ENCODE assay signal across 9 cellular contexts in the genomic region with DNA sequence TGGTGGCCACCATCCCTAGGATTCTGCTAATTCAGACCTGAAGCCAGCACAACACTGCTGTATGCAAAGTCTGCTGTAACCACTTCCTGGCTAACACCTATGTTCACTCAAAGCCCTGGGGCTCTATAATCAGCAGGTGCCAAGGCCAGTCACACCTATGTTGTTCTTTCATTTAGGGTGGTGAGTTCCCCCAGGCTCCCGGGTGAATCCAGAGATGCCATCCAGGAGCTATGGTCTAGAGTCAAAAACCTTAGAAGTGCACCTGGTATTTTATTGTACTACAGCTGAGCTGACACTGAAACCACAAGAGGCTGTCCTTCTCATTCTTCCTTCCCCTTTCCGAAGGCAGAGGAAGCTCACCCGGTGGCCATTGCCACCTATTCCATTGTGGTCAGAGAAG. TPM values are rescaled to one million over a fixed set of nuclear protein-coding genes. Genes with fewer than 3 reads are reported as not detected.
DNase-seq lines count a peak whose midpoint lies in the region; ATAC-seq and TF ChIP-seq lines count a peak whose summit lies in the region.
"Had no signal": no experiment of that assay in that cellular context is flagged by ENCODE, and none has a peak within 500 bp of the region (broad histone marks: within the 10 kb centered on the region; RNA-seq: fewer than 3 reads in every experiment).

No MANE protein-coding gene starts in this region.

- peak; percentile 98 for ATAC-seq in GM19035 (IDR thresholded peaks at IDR 0.05; ENCODE audit: unreplicated experiment)
- ATAC-seq in HG03097 (IDR thresholded peaks at IDR 0.05; ENCODE audit: low FRiP score, unreplicated experiment) = peak; percentile 98
- ATAC-seq in T-helper 17 cell = peak; percentile 65
- ATAC-seq: stimulated activated effector memory CD8-positive, alpha-beta T cell treated with anti-CD3 and anti-CD28 coated beads, Interleukin-12 subunit alpha, Interleukin-12 subunit beta, amount 100 ng/mL, for 72 hours had no signal

- H3K27me3 Mint-ChIP-seq in CD4-positive, alpha-beta memory T cell = no peaks in the 10 kb centered on the region
- peaks cover 7% of the 10 kb centered on the region for H3K27me3 Mint-ChIP-seq in T-helper 17 cell

- peak overlapping the region in 1 of 7 donors; percentile 47 for H3K27ac Mint-ChIP-seq in CD4-positive, alpha-beta memory T cell
- peak overlapping the region; percentile 1 for H3K27ac Mint-ChIP-seq in T-helper 17 cell
- H3K27ac Mint-ChIP-seq: stimulated activated effector memory CD8-positive, alpha-beta T cell treated with anti-CD3 and anti-CD28 coated beads, Interleukin-12 subunit alpha, Interleukin-12 subunit beta, amount 100 ng/mL, for 72 hours had no signal

- H3K4me1 ChIP-seq in CD4-positive, alpha-beta memory T cell (ENCODE audit: insufficient read depth, low read length) = peaks cover 14% of the 10 kb centered on the region
- no peaks in the 10 kb centered on the region for H3K4me1 ChIP-seq in right atrium auricular region

- intact Hi-C loops in CD4-positive, alpha-beta memory T cell (cut with micrococcal nuclease) = no loop called here

- H3K9me3 Mint-ChIP-seq in CD4-positive, alpha-beta memory T cell = peaks cover 0 to 15% (median 2%) of the 10 kb centered on the region in 8 donors

- H3K36me3 Mint-ChIP-seq in CD4-positive, alpha-beta memory T cell = no peaks in the 10 kb centered on the region
- peaks cover 2% of the 10 kb centered on the region for H3K36me3 Mint-ChIP-seq in T-helper 17 cell (ENCODE audit: low read depth)
- H3K36me3 Mint-ChIP-seq: stimulated activated effector memory CD8-positive, alpha-beta T cell treated with anti-CD3 and anti-CD28 coated beads, Interleukin-12 subunit alpha, Interleukin-12 subunit beta, amount 100 ng/mL, for 72 hours had no signal

- H3K27me3 ChIP-seq in CD4-positive, alpha-beta memory T cell (ENCODE audit: insufficient read depth, low read length) = no peaks in the 10 kb centered on the region
- H3K27me3 ChIP-seq in right atrium auricular region = no peaks in the 10 kb centered on the region

- no peaks in the 10 kb centered on the region for H3K36me3 ChIP-seq in CD4-positive, alpha-beta memory T cell (ENCODE audit: insufficient read depth, low read length)
- no peaks in the 10 kb centered on the region for H3K36me3 ChIP-seq in right atrium auricular region

- DNase-seq in CD4-positive, alpha-beta memory T cell = peak in 4 of 5 donors; percentile 2 to 17 (median 9)
- DNase-seq in T-helper 17 cell (no peak), EL (no peak), right atrium auricular region (ENCODE audit: low spot score) (no peak)
- DNase-seq in NK-92 treated with Interleukin-12 subunit alpha and Interleukin-12 subunit beta, amount 100 ng/mL, for 24 hours (lab: John Stamatoyannopoulos, UW) = no peak
- DNase-seq in stimulated activated CD4-positive, alpha-beta T cell treated with anti-CD3 and anti-CD28 coated beads, Interleukin-1b, Interleukin-23, amount 100 ng/mL, for 48 hours = no peak

- CTCF ChIA-PET in CD4-positive, alpha-beta memory T cell (lab: Charles Lee; ENCODE audit: partially characterized antibody) = no interaction called here

- no peak overlapping the region for H3K4me3 ChIP-seq in CD4-positive, alpha-beta memory T cell (ENCODE audit: low read length in 2 of 2)
- no peak overlapping the region for H3K4me3 ChIP-seq in right atrium auricular region

- no peak for TF ChIP-seq CTCF in right atrium auricular region (IDR thresholded peaks at IDR 0.05)

- H3K27ac ChIP-seq in CD4-positive, alpha-beta memory T cell (ENCODE audit: low read depth, low read length) = no peak overlapping the region
- no peak overlapping the region for H3K27ac ChIP-seq in right atrium auricular region

- POLR2A ChIA-PET in CD4-positive, alpha-beta memory T cell (lab: Charles Lee; ENCODE audit: partially characterized antibody) = interaction anchor here (0.9 kb wide), 1 partner anchor 11 kb away, joined by 3 read pairs; no protein-coding TSS in a partner anchor

- H3K9me3 ChIP-seq in CD4-positive, alpha-beta memory T cell (ENCODE audit: control insufficient read depth in 1 of 2, low read length in 2 of 2) = no peaks in the 10 kb centered on the region
- H3K9me3 ChIP-seq in T-helper 17 cell (ENCODE audit: control insufficient read depth, low read length, poor library complexity, severe bottlenecking) (no peaks in the 10 kb centered on the region), right atrium auricular region (no peaks in the 10 kb centered on the region)

- no peak overlapping the region for H3K4me3 Mint-ChIP-seq in CD4-positive, alpha-beta memory T cell
- no peak overlapping the region for H3K4me3 Mint-ChIP-seq in T-helper 17 cell
- H3K4me3 Mint-ChIP-seq: stimulated activated effector memory CD8-positive, alpha-beta T cell treated with anti-CD3 and anti-CD28 coated beads, Interleukin-12 subunit alpha, Interleukin-12 subunit beta, amount 100 ng/mL, for 72 hours had no signal

- peaks cover 4 to 18% (median 12%) of the 10 kb centered on the region in 4 donors for H3K4me1 Mint-ChIP-seq in CD4-positive, alpha-beta memory T cell
- peaks cover 2% of the 10 kb centered on the region for H3K4me1 Mint-ChIP-seq in T-helper 17 cell
- H3K4me1 Mint-ChIP-seq: stimulated activated effector memory CD8-positive, alpha-beta T cell treated with anti-CD3 and anti-CD28 coated beads, Interleukin-12 subunit alpha, Interleukin-12 subunit beta, amount 100 ng/mL, for 72 hours had no signal

RNA-seq across cellular contexts. Expression of gene CCDC141, which starts 46.2 kb away (rescaled TPM):
- total RNA-seq in CD4-positive, alpha-beta memory T cell = 1 to 10 TPM; 8.2 TPM
- 1 to 10 TPM in 1 of 2 donors, under 1 TPM in 1; 0.73 to 2.4 TPM for polyA plus RNA-seq in CD4-positive, alpha-beta memory T cell
- total RNA-seq in T-helper 17 cell (10 to 100 TPM; 18.2 to 22.8 TPM), right atrium auricular region (100 to 1,000 TPM in 1 of 2 donors, 10 to 100 TPM in 1; 28.9 to 146 TPM)

Comparison
In these comparisons a context has a peak if more than half of its experiments do, and no peak if none do; other contexts are left out.
1. DNase-seq: peak in CD4-positive, alpha-beta memory T cell (4 of 5); none in T-helper 17 cell (0 of 3), NK-92 treated with Interleukin-12 subunit alpha and Interleukin-12 subunit beta, amount 100 ng/mL, for 24 hours (single experiment), EL (single experiment), right atrium auricular region (single experiment) and stimulated activated CD4-positive, alpha-beta T cell treated with anti-CD3 and anti-CD28 coated beads, Interleukin-1b, Interleukin-23, amount 100 ng/mL, for 48 hours (single experiment).
2. Peak in every context shown above with its lines, with median percentiles within 50 percentile points of each other: ATAC-seq.